ENCODE assay signal across 8 cellular contexts in the genomic region with DNA sequence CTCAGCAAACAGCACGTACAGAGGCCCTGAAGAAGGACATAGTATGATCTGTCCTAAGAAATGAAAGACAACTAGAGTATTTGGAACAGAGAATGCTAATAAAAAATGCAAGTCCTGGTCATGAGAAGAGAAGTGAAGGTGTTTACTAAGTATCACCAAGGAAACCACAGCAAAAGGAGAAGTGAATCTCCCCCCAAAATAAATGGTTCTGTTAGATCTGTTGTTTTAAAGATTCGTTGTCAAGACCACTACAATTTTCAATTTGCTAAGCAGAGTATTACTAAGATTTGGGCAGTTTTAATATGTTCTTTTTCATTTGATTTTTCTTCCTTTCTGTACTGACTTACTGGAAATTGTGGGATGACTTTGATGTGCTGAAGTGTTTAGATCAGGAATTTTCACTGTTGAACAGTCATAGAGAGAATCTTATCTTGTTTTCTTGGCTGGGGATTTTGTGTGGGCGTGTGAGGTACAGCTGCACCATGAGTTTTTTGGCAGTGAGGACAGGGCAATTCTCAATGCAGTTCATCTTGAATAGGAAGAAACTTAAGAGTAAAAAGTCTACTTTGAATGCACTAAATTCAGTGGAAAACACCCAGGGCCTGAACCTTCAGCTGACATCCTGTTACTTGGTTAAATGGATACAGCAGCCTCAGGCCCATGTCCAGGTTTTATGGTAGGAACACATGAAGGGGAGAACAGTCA.
A peak's percentile ranks its signal among the peaks of the same experiment; 100 is the strongest.
DNase-seq lines count a peak whose midpoint lies in the region; ATAC-seq, FAIRE-seq and TF ChIP-seq lines count a peak whose summit lies in the region.

No MANE protein-coding gene starts in this region.

- no peaks in the 10 kb centered on the region for H4K20me1 ChIP-seq in astrocyte (ENCODE audit: insufficient read depth, low read length)

- H3K9me3 Mint-ChIP-seq in astrocyte (ENCODE audit: unreplicated experiment) = peaks cover 2% of the 10 kb centered on the region

- H3K4me1 Mint-ChIP-seq in astrocyte (ENCODE audit: low read depth, unreplicated experiment) = peaks cover 7% of the 10 kb centered on the region

- H3K4me1 ChIP-seq in astrocyte (ENCODE audit: insufficient read depth, low read length) = peaks cover 14% of the 10 kb centered on the region

- no peaks in the 10 kb centered on the region for H3K9me3 ChIP-seq in astrocyte (ENCODE audit: insufficient read depth, low read depth, low read length)

- no peak for DNase-seq in GM12892 (ENCODE audit: insufficient read length)
- DNase-seq in astrocyte (ENCODE audit: low read depth) = peak; percentile 94
- peak; percentile 65 for DNase-seq in middle frontal gyrus (ENCODE audit: extremely low spot score, low spot score)
- DNase-seq in DMS79 treated with DMSO at 0.1 percent for 48 hours (lab: John Stamatoyannopoulos, UW) = no peak
- DNase-seq in HuH-7.5 (ENCODE audit: low spot score) = no peak
- no peak for DNase-seq in ureter (ENCODE audit: low spot score)

- no peak for TF ChIP-seq POLR2A in GM12892 (IDR thresholded peaks at IDR 0.05; ENCODE audit: low read depth, low read length)

- FAIRE-seq in GM12892 (lab: Jason Lieb, UNC) (peak; percentile 95), astrocyte (lab: Jason Lieb, UNC) (no peak)

- no peaks in the 10 kb centered on the region for H3K79me2 ChIP-seq in astrocyte (ENCODE audit: insufficient read depth, low read length)

- H3K4me3 ChIP-seq in astrocyte (ENCODE audit: insufficient read depth, low read depth, low read length) = no peak overlapping the region

- TF ChIP-seq CTCF in astrocyte (IDR thresholded peaks at IDR 0.05; ENCODE audit: insufficient read depth, low read depth, low read length) = no peak

- peaks cover 3% of the 10 kb centered on the region for H3K36me3 Mint-ChIP-seq in astrocyte (ENCODE audit: low read depth, unreplicated experiment)

- no peak overlapping the region for H3K9ac ChIP-seq in astrocyte (ENCODE audit: low read length)

- H3K27ac ChIP-seq in astrocyte (ENCODE audit: low read depth, low read length) = peak overlapping the region; percentile 56

- no peaks in the 10 kb centered on the region for H3K27me3 Mint-ChIP-seq in astrocyte (ENCODE audit: low read depth, unreplicated experiment)

- no peaks in the 10 kb centered on the region for H3K27me3 ChIP-seq in astrocyte (ENCODE audit: insufficient read depth, low read length)

- H2AFZ ChIP-seq in astrocyte (ENCODE audit: low read depth, low read length) = no peak overlapping the region

- peak; percentile 90 for ATAC-seq in GM21360 (IDR thresholded peaks at IDR 0.05; ENCODE audit: unreplicated experiment)
- peak; percentile 93 for ATAC-seq in HG03520 (IDR thresholded peaks at IDR 0.05; ENCODE audit: unreplicated experiment)

- no peak overlapping the region for H3K27ac Mint-ChIP-seq in astrocyte (ENCODE audit: unreplicated experiment)

- H3K4me3 Mint-ChIP-seq in astrocyte (ENCODE audit: unreplicated experiment) = no peak overlapping the region

- no peaks in the 10 kb centered on the region for H3K36me3 ChIP-seq in astrocyte (ENCODE audit: insufficient read depth, low read length)

- H3K4me2 ChIP-seq in astrocyte (ENCODE audit: low read length) = peak overlapping the region; percentile 43

Comparison
In these comparisons a context has a peak if more than half of its experiments do, and no peak if none do; other contexts are left out.
1. DNase-seq: peak in astrocyte (single experiment) and middle frontal gyrus (single experiment); none in GM12892 (single experiment), DMS79 treated with DMSO at 0.1 percent for 48 hours (single experiment), HuH-7.5 (single experiment) and ureter (single experiment).